8 cellular contexts compared by ENCODE assay signal in the genomic region with DNA sequence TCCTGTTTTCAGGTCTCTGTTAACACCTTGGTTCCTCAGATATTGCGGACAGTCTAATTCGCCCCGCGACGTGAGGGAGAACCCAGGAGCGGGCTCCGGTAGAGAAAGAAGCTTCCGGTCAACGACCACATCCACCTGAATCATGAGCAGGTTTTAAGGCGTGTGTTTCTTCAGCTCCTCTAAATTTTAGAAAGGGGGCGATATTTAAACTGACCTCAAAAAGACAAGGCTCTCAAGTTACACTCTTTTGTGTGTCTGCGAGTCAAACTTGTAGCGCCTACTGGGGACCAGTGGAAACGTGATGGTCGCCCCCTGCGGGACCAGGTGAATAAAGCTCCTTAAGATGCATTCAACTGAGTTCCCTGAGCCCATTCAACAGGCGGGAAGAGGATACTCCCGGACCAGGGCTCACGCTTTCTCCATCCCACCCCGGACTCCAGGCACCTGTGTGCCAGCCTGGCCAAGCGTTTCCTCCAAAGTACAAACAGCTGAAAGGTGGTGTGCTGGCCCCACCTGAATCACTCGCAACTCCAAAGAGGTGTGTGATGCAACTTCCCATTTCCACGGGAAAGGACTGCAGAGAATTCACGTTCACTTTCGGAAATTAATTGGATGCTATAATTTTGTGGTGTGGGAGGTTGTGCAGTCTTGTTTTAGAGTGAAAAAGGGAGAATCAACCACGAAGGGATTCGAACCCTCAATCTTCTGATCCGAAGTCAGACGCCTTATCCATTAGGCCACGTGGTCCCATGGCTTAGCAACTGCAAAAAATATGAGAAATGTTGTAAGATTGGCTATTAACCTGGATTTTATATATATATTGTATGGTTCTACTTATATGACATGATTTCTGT. TPM values are rescaled to one million over a fixed set of nuclear protein-coding genes. Genes with fewer than 3 reads are reported as not detected.
DNase-seq lines count a peak whose midpoint lies in the region; ATAC-seq and TF ChIP-seq lines count a peak whose summit lies in the region.

No MANE protein-coding gene starts in this region.

- H3K4me3 Mint-ChIP-seq in brain: peak overlapping the region; percentile 80 to 96 (median 90)

- TF ChIP-seq CTCF in DND-41 (IDR thresholded peaks at IDR 0.05; ENCODE audit: borderline replicate concordance, extremely low read depth, low read length, poor library complexity, severe bottlenecking) (peak; percentile 28), brain (conservative IDR thresholded peaks at IDR 0.05) (peak; percentile 61 to 86), esophagus muscularis mucosa (IDR thresholded peaks at IDR 0.05) (no peak)

- intact Hi-C loops in esophagus muscularis mucosa (cut with DNase I): no loop called here

- peak; percentile 13 for DNase-seq in DND-41
- DNase-seq in HCEC 1CT: peak; percentile 75
- peak; percentile 86 for DNase-seq in NCI-H1105 treated with DMSO at 0.1 percent for 48 hours (lab: John Stamatoyannopoulos, UW)
- DNase-seq in T-helper 2 cell: peak in 4 of 5 experiments; percentile 4 to 75 (median 35)
- peak; percentile 97 for DNase-seq in kidney tubule cell (ENCODE audit: low spot score)
- peak; percentile 28 to 50 (median 38) for DNase-seq in stimulated activated CD4-positive, alpha-beta T cell treated with anti-CD3 and anti-CD28 coated beads, TNF-alpha, amount 100 ng/mL, for 24 hours (ENCODE audit: low read depth in 3 of 3)
- no peak for DNase-seq in esophagus muscularis mucosa (ENCODE audit: extremely low spot score)

- H3K27ac Mint-ChIP-seq in brain: peak overlapping the region in 3 of 5 experiments; percentile 36 to 97 (median 80)

- peaks cover 6 to 14% (median 13%) of the 10 kb centered on the region in 5 experiments for H3K9me3 Mint-ChIP-seq in brain

- H3K36me3 ChIP-seq in DND-41 (ENCODE audit: insufficient read depth, low read length): no peaks in the 10 kb centered on the region
- no peaks in the 10 kb centered on the region for H3K36me3 ChIP-seq in esophagus muscularis mucosa

- no peak overlapping the region for H3K9ac ChIP-seq in DND-41 (ENCODE audit: low read depth, low read length)

- H4K20me1 ChIP-seq in DND-41 (ENCODE audit: insufficient read depth, low read length): no peaks in the 10 kb centered on the region

- H3K27ac ChIP-seq in DND-41 (ENCODE audit: low read length) (no peak overlapping the region), esophagus muscularis mucosa (replicated peaks in 1 of 4) (no peak overlapping the region)

- H3K27me3 ChIP-seq in DND-41 (ENCODE audit: insufficient read depth, low read length, poor library complexity): peaks cover 3% of the 10 kb centered on the region
- H3K27me3 ChIP-seq in esophagus muscularis mucosa: peaks cover 0 to 71% (median 0%) of the 10 kb centered on the region in 4 donors

- H3K4me1 ChIP-seq in DND-41 (ENCODE audit: insufficient read depth, low read length): no peaks in the 10 kb centered on the region
- H3K4me1 ChIP-seq in esophagus muscularis mucosa: peaks cover 0 to 6% (median 1%) of the 10 kb centered on the region in 4 donors

- ATAC-seq in DND-41 (ENCODE audit: insufficient read depth, low read depth): no peak; the same call in 2 of the 3 replicates

- peaks cover 15% of the 10 kb centered on the region for H3K27me3 Mint-ChIP-seq in brain

- 6% methylated on average over 27 of the region's 30 CpGs for WGBS in esophagus muscularis mucosa

- no peak overlapping the region; the same call in 1 of the 2 replicates for H2AFZ ChIP-seq in DND-41 (ENCODE audit: low read depth, low read length)

- H3K4me2 ChIP-seq in DND-41 (ENCODE audit: insufficient read depth, low read length): no peak overlapping the region

- H3K9me3 ChIP-seq in DND-41 (ENCODE audit: insufficient read depth, low read length, severe bottlenecking) (no peaks in the 10 kb centered on the region), esophagus muscularis mucosa (peaks cover 0 to 5% (median 1%) of the 10 kb centered on the region in 4 donors)

- H3K79me2 ChIP-seq in DND-41 (ENCODE audit: insufficient read depth, low read length): no peaks in the 10 kb centered on the region

- no peak for TF ChIP-seq POLR2A in esophagus muscularis mucosa (IDR thresholded peaks at IDR 0.05; ENCODE audit: low read depth)

- TF ChIP-seq EP300 in esophagus muscularis mucosa (IDR thresholded peaks at IDR 0.05): no peak

- H3K36me3 Mint-ChIP-seq in brain: no peaks in the 10 kb centered on the region

- peaks cover 27% of the 10 kb centered on the region for H3K4me1 Mint-ChIP-seq in brain

- H3K4me3 ChIP-seq in DND-41 (ENCODE audit: low read depth in 1 of 2, low read length in 2 of 2) (no peak overlapping the region), esophagus muscularis mucosa (peak overlapping the region in 2 of 4 donors; percentile 1 to 41)

RNA-seq across cellular contexts. Expression of a gene that starts 17.0 kb away (rescaled TPM):
- not detected for polyA plus RNA-seq in brain (ENCODE audit: insufficient read depth, low read depth, low replicate concordance)
- total RNA-seq in esophagus muscularis mucosa: not detected

RNA-seq across cellular contexts. Expression of a gene that starts 27.1 kb away (rescaled TPM):
- polyA plus RNA-seq in brain (ENCODE audit: insufficient read depth, low read depth, low replicate concordance): not detected
- total RNA-seq in esophagus muscularis mucosa: not detected

Comparison
In these comparisons a context has a peak if more than half of its experiments do, and no peak if none do; other contexts are left out.
1. CTCF ChIP-seq: peak in DND-41 (single experiment) and brain (2 of 2); none in esophagus muscularis mucosa (0 of 3).